Comparison of ENCODE assay signal across 1 cellular context in genomic region chr10:48765039-48765438, GRCh38.
TF ChIP-seq lines count a peak whose summit lies in the region.

No MANE protein-coding gene starts in this region.

TF ChIP-seq in K562, 482 proteins besides CTCF, POLR2A, EP300 and RAD21 (continued from another document):
- TF ChIP-seq, protein P1, sequence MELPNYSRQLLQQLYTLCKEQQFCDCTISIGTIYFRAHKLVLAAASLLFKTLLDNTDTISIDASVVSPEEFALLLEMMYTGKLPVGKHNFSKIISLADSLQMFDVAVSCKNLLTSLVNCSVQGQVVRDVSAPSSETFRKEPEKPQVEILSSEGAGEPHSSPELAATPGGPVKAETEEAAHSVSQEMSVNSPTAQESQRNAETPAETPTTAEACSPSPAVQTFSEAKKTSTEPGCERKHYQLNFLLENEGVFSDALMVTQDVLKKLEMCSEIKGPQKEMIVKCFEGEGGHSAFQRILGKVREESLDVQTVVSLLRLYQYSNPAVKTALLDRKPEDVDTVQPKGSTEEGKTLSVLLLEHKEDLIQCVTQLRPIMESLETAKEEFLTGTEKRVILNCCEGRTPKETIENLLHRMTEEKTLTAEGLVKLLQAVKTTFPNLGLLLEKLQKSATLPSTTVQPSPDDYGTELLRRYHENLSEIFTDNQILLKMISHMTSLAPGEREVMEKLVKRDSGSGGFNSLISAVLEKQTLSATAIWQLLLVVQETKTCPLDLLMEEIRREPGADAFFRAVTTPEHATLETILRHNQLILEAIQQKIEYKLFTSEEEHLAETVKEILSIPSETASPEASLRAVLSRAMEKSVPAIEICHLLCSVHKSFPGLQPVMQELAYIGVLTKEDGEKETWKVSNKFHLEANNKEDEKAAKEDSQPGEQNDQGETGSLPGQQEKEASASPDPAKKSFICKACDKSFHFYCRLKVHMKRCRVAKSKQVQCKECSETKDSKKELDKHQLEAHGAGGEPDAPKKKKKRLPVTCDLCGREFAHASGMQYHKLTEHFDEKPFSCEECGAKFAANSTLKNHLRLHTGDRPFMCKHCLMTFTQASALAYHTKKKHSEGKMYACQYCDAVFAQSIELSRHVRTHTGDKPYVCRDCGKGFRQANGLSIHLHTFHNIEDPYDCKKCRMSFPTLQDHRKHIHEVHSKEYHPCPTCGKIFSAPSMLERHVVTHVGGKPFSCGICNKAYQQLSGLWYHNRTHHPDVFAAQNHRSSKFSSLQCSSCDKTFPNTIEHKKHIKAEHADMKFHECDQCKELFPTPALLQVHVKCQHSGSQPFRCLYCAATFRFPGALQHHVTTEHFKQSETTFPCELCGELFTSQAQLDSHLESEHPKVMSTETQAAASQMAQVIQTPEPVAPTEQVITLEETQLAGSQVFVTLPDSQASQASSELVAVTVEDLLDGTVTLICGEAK (IDR thresholded peaks at IDR 0.05): peak; percentile 57; the same call in 1 of the 2 replicates
- TF ChIP-seq, protein P1 (CRISPR knock-in tag; IDR thresholded peaks at IDR 0.05): peak; percentile 48; the same call in 1 of the 2 replicates
- TF ChIP-seq, protein P2, sequence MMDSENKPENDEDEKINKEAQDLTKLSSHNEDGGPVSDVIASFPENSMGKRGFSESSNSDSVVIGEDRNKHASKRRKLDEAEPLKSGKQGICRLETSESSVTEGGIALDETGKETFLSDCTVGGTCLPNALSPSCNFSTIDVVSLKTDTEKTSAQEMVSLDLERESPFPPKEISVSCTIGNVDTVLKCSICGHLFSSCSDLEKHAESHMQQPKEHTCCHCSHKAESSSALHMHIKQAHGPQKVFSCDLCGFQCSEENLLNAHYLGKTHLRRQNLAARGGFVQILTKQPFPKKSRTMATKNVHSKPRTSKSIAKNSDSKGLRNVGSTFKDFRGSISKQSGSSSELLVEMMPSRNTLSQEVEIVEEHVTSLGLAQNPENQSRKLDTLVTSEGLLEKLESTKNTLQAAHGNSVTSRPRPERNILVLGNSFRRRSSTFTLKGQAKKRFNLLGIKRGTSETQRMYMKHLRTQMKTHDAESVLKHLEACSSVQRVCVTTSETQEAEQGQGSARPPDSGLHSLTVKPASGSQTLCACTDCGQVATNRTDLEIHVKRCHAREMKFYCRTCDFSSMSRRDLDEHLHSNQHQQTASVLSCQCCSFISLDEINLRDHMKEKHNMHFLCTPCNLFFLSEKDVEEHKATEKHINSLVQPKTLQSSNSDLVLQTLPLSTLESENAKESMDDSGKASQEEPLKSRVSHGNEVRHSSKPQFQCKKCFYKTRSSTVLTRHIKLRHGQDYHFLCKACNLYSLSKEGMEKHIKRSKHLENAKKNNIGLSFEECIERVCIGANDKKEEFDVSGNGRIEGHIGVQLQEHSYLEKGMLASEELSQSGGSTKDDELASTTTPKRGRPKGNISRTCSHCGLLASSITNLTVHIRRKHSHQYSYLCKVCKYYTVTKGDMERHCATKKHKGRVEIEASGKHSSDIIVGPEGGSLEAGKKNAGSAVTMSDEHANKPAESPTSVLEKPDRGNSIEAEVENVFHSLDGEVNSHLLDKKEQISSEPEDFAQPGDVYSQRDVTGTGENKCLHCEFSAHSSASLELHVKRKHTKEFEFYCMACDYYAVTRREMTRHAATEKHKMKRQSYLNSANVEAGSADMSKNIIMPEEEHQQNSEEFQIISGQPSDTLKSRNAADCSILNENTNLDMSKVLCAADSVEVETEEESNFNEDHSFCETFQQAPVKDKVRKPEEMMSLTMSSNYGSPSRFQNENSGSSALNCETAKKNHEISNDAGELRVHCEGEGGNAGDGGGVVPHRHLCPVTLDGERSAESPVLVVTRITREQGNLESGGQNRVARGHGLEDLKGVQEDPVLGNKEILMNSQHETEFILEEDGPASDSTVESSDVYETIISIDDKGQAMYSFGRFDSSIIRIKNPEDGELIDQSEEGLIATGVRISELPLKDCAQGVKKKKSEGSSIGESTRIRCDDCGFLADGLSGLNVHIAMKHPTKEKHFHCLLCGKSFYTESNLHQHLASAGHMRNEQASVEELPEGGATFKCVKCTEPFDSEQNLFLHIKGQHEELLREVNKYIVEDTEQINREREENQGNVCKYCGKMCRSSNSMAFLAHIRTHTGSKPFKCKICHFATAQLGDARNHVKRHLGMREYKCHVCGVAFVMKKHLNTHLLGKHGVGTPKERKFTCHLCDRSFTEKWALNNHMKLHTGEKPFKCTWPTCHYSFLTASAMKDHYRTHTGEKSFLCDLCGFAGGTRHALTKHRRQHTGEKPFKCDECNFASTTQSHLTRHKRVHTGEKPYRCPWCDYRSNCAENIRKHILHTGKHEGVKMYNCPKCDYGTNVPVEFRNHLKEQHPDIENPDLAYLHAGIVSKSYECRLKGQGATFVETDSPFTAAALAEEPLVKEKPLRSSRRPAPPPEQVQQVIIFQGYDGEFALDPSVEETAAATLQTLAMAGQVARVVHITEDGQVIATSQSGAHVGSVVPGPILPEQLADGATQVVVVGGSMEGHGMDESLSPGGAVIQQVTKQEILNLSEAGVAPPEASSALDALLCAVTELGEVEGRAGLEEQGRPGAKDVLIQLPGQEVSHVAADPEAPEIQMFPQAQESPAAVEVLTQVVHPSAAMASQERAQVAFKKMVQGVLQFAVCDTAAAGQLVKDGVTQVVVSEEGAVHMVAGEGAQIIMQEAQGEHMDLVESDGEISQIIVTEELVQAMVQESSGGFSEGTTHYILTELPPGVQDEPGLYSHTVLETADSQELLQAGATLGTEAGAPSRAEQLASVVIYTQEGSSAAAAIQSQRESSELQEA (IDR thresholded peaks at IDR 0.05; ENCODE audit: low read depth): no peak
- TF ChIP-seq, protein P3, sequence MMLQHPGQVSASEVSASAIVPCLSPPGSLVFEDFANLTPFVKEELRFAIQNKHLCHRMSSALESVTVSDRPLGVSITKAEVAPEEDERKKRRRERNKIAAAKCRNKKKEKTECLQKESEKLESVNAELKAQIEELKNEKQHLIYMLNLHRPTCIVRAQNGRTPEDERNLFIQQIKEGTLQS (IDR thresholded peaks at IDR 0.05): no peak
- TF ChIP-seq, protein P3 (CRISPR knock-in tag; conservative IDR thresholded peaks at IDR 0.05): no peak
- TF ChIP-seq ELF4 (CRISPR knock-in tag; IDR thresholded peaks at IDR 0.05): no peak
- TF ChIP-seq, protein P4, sequence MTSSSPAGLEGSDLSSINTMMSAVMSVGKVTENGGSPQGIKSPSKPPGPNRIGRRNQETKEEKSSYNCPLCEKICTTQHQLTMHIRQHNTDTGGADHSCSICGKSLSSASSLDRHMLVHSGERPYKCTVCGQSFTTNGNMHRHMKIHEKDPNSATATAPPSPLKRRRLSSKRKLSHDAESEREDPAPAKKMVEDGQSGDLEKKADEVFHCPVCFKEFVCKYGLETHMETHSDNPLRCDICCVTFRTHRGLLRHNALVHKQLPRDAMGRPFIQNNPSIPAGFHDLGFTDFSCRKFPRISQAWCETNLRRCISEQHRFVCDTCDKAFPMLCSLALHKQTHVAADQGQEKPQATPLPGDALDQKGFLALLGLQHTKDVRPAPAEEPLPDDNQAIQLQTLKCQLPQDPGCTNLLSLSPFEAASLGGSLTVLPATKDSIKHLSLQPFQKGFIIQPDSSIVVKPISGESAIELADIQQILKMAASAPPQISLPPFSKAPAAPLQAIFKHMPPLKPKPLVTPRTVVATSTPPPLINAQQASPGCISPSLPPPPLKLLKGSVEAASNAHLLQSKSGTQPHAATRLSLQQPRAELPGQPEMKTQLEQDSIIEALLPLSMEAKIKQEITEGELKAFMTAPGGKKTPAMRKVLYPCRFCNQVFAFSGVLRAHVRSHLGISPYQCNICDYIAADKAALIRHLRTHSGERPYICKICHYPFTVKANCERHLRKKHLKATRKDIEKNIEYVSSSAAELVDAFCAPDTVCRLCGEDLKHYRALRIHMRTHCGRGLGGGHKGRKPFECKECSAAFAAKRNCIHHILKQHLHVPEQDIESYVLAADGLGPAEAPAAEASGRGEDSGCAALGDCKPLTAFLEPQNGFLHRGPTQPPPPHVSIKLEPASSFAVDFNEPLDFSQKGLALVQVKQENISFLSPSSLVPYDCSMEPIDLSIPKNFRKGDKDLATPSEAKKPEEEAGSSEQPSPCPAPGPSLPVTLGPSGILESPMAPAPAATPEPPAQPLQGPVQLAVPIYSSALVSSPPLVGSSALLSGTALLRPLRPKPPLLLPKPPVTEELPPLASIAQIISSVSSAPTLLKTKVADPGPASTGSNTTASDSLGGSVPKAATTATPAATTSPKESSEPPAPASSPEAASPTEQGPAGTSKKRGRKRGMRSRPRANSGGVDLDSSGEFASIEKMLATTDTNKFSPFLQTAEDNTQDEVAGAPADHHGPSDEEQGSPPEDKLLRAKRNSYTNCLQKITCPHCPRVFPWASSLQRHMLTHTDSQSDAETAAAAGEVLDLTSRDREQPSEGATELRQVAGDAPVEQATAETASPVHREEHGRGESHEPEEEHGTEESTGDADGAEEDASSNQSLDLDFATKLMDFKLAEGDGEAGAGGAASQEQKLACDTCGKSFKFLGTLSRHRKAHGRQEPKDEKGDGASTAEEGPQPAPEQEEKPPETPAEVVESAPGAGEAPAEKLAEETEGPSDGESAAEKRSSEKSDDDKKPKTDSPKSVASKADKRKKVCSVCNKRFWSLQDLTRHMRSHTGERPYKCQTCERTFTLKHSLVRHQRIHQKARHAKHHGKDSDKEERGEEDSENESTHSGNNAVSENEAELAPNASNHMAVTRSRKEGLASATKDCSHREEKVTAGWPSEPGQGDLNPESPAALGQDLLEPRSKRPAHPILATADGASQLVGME (CRISPR knock-in tag; IDR thresholded peaks at IDR 0.05): no peak
